In genomic region chr4:79050521-79050880, GRCh38 we compare ENCODE assay signal across 1 cellular context.
TF ChIP-seq lines count a peak whose summit lies in the region.

No MANE protein-coding gene starts in this region.

TF ChIP-seq in GM23338, 12 proteins besides CTCF, POLR2A, EP300 and RAD21 (continued from another document):
- TF ChIP-seq JUNB (IDR thresholded peaks at IDR 0.05; ENCODE audit: unreplicated experiment) = no peak
- TF ChIP-seq ZNF331 (CRISPR knock-in tag; IDR thresholded peaks at IDR 0.05; ENCODE audit: low read depth) = no peak
- no peak for TF ChIP-seq ZNF114 (CRISPR knock-in tag; IDR thresholded peaks at IDR 0.05)
- TF ChIP-seq CREB1 (CRISPR knock-in tag; IDR thresholded peaks at IDR 0.05; ENCODE audit: low read depth) = no peak
- no peak for TF ChIP-seq POLR2AphosphoS5 (IDR thresholded peaks at IDR 0.05; ENCODE audit: low read depth)
- TF ChIP-seq NANOG (IDR thresholded peaks at IDR 0.05; ENCODE audit: borderline replicate concordance) = no peak
- TF ChIP-seq REST (IDR thresholded peaks at IDR 0.05; ENCODE audit: unreplicated experiment) = no peak
TF ChIP-seq in GM23338: peak in this region for 0.
